In genomic region chr6:27503436-27504030, GRCh38 we compare ENCODE assay signal across 1 cellular context.
TF ChIP-seq lines count a peak whose summit lies in the region.

No MANE protein-coding gene starts in this region.

TF ChIP-seq in H1, 55 proteins besides CTCF, POLR2A, EP300 and RAD21 (continued from another document):
- TF ChIP-seq ASH2L (IDR thresholded peaks at IDR 0.05; ENCODE audit: low read length), result peak; percentile 93
- TF ChIP-seq CREB1 (IDR thresholded peaks at IDR 0.05), result 0 out of 2 replicates have a peak, but pooled peaks have one; percentile 28
- TF ChIP-seq, protein P1, sequence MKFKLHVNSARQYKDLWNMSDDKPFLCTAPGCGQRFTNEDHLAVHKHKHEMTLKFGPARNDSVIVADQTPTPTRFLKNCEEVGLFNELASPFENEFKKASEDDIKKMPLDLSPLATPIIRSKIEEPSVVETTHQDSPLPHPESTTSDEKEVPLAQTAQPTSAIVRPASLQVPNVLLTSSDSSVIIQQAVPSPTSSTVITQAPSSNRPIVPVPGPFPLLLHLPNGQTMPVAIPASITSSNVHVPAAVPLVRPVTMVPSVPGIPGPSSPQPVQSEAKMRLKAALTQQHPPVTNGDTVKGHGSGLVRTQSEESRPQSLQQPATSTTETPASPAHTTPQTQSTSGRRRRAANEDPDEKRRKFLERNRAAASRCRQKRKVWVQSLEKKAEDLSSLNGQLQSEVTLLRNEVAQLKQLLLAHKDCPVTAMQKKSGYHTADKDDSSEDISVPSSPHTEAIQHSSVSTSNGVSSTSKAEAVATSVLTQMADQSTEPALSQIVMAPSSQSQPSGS (IDR thresholded peaks at IDR 0.05; ENCODE audit: low read length), result 0 out of 2 replicates have a peak, but pooled peaks have one; percentile 21
- TF ChIP-seq TBP (IDR thresholded peaks at IDR 0.05; ENCODE audit: low read depth, low read length), result peak; percentile 99
- TF ChIP-seq TEAD4 (IDR thresholded peaks at IDR 0.05; ENCODE audit: low read depth, low read length), result 0 out of 2 replicates have a peak, but pooled peaks have one; percentile 23
- peak; percentile 19; the same call in 1 of the 2 replicates for TF ChIP-seq NRF1 (IDR thresholded peaks at IDR 0.05; ENCODE audit: low read depth, low read length)
- TF ChIP-seq, protein P2, sequence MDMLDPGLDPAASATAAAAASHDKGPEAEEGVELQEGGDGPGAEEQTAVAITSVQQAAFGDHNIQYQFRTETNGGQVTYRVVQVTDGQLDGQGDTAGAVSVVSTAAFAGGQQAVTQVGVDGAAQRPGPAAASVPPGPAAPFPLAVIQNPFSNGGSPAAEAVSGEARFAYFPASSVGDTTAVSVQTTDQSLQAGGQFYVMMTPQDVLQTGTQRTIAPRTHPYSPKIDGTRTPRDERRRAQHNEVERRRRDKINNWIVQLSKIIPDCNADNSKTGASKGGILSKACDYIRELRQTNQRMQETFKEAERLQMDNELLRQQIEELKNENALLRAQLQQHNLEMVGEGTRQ (IDR thresholded peaks at IDR 0.05; ENCODE audit: low read length), result no peak
- no peak for TF ChIP-seq FOSL1 (IDR thresholded peaks at IDR 0.05; ENCODE audit: insufficient read depth, low read depth, low read length)
- peak; percentile 61; the same call in 1 of the 2 replicates for TF ChIP-seq MAFK (IDR thresholded peaks at IDR 0.05; ENCODE audit: low read depth, low read length)
- peak; percentile 85 for TF ChIP-seq RBBP5 (IDR thresholded peaks at IDR 0.05; ENCODE audit: borderline replicate concordance, low read depth, low read length)
TF ChIP-seq in H1: peak in this region for 9.
